24 cellular contexts compared by ENCODE assay signal in genomic region chr20:36112112-36112511, GRCh38. TPM values are rescaled to one million over a fixed set of nuclear protein-coding genes. Genes with fewer than 3 reads are reported as not detected.
DNase-seq lines count a peak whose midpoint lies in the region; ATAC-seq and TF ChIP-seq lines count a peak whose summit lies in the region.
"Had no signal": no experiment of that assay in that cellular context is flagged by ENCODE, and none has a peak within 500 bp of the region (broad histone marks: within the 10 kb centered on the region; RNA-seq: fewer than 3 reads in every experiment).

No MANE protein-coding gene starts in this region.

- intact Hi-C loops in body of pancreas (cut with DNase I) = no loop called here
- intact Hi-C loops in left lung (cut with DNase I) = no loop called here
- intact Hi-C loops in prostate gland (cut with DNase I) = no loop called here

- CTCF ChIA-PET in activated naive CD4-positive, alpha-beta T cell treated with anti-CD3 and anti-CD28 coated beads, Interleukin-2, amount 10 ng/mL, durations not matched to agents 7 days and 5 days (lab: Charles Lee) = no interaction called here

- peaks cover 36% of the 10 kb centered on the region for H3K27me3 Mint-ChIP-seq in activated naive CD4-positive, alpha-beta T cell treated with anti-CD3 and anti-CD28 coated beads, Interleukin-2, amount 10 ng/mL, durations not matched to agents 7 days and 5 days
- H3K27me3 Mint-ChIP-seq: activated B cell treated with CpG ODN at 0.5 μM for 24 hours had no signal

- H3K36me3 Mint-ChIP-seq in activated naive CD4-positive, alpha-beta T cell treated with anti-CD3 and anti-CD28 coated beads, Interleukin-2, amount 10 ng/mL, durations not matched to agents 7 days and 5 days = no peaks in the 10 kb centered on the region
- H3K36me3 Mint-ChIP-seq: activated CD4-positive, alpha-beta memory T cell treated with anti-CD3 and anti-CD28 coated beads for 36 hours; CD4-positive, alpha-beta memory T cell had no signal

- H3K4me3 ChIP-seq in body of pancreas (no peak overlapping the region), left lung (no peak overlapping the region), prostate gland (no peak overlapping the region)
- H3K4me3 ChIP-seq: gastrocnemius medialis had no signal

- H3K27me3 ChIP-seq in body of pancreas (no peaks in the 10 kb centered on the region), left lung (no peaks in the 10 kb centered on the region), prostate gland (replicated peaks; ENCODE audit: insufficient read depth) (no peaks in the 10 kb centered on the region), foreskin keratinocyte (peaks cover 42% of the 10 kb centered on the region)
- H3K27me3 ChIP-seq: gastrocnemius medialis had no signal

- TF ChIP-seq POLR2A in body of pancreas (IDR thresholded peaks at IDR 0.05) = no peak
- TF ChIP-seq POLR2A in prostate gland (IDR thresholded peaks at IDR 0.05) = peak; percentile 27

- peak overlapping the region; percentile 74 for H3K27ac ChIP-seq in C4-2B
- peak overlapping the region; percentile 18 to 76 (median 64) for H3K27ac ChIP-seq in body of pancreas
- H3K27ac ChIP-seq in left lung = peak overlapping the region; percentile 39 to 61
- H3K27ac ChIP-seq in prostate gland = peak overlapping the region; percentile 66 to 68
- H3K27ac ChIP-seq in foreskin keratinocyte = no peak overlapping the region
- H3K27ac ChIP-seq: gastrocnemius medialis had no signal

- H3K36me3 ChIP-seq in body of pancreas (replicated peaks in 1 of 2; ENCODE audit: insufficient read depth in 1 of 2, low read depth in 2 of 2) (no peaks in the 10 kb centered on the region), left lung (no peaks in the 10 kb centered on the region), prostate gland (no peaks in the 10 kb centered on the region)
- H3K36me3 ChIP-seq: gastrocnemius medialis had no signal

- no peaks in the 10 kb centered on the region for H3K4me1 Mint-ChIP-seq in activated naive CD4-positive, alpha-beta T cell treated with anti-CD3 and anti-CD28 coated beads, Interleukin-2, amount 10 ng/mL, durations not matched to agents 7 days and 5 days
- H3K4me1 Mint-ChIP-seq: CD4-positive, alpha-beta memory T cell; central memory CD8-positive, alpha-beta T cell had no signal

- peak; percentile 70 for ATAC-seq in body of pancreas
- peak; percentile 74 for ATAC-seq in left lung
- ATAC-seq in foreskin keratinocyte = no peak
- ATAC-seq: gastrocnemius medialis, right cardiac atrium had no signal

- DNase-seq in body of pancreas = peak in 3 of 4 donors; percentile 33 to 46 (median 43)
- no peak for DNase-seq in left lung
- DNase-seq in prostate gland (ENCODE audit: low spot score) = peak; percentile 71
- no peak for DNase-seq in activated naive CD4-positive, alpha-beta T cell treated with anti-CD3 and anti-CD28 coated beads, Interleukin-2, amount 10 ng/mL, durations not matched to agents 7 days and 5 days
- no peak for DNase-seq in foreskin keratinocyte
- no peak for DNase-seq in NCI-H1092 treated with DMSO at 0.1 percent for 48 hours (lab: John Stamatoyannopoulos, UW)
- DNase-seq in NCI-H1105 treated with DMSO at 0.1 percent for 48 hours (lab: John Stamatoyannopoulos, UW) = no peak
- DNase-seq: activated B cell treated with CpG ODN at 0.5 μM for 24 hours; activated CD4-positive, alpha-beta memory T cell treated with anti-CD3 and anti-CD28 coated beads for 36 hours; activated naive CD4-positive, alpha-beta T cell; activated T-cell treated with anti-CD3 and anti-CD28 coated beads for 4 hours; amniotic stem cell; CD4-positive, alpha-beta memory T cell; DMS79 treated with DMSO at 0.1 percent for 48 hours; gastrocnemius medialis; KBM-7; NCI-H524; right cardiac atrium; SK-N-SH; stimulated activated CD8-positive, alpha-beta memory T cell treated with anti-CD3 and anti-CD28 coated beads, Interleukin-4, amount 100 ng/mL, for 48 hours; substantia nigra had no signal

- H3K27ac Mint-ChIP-seq in activated naive CD4-positive, alpha-beta T cell treated with anti-CD3 and anti-CD28 coated beads, Interleukin-2, amount 10 ng/mL, durations not matched to agents 7 days and 5 days = no peak overlapping the region
- H3K27ac Mint-ChIP-seq: activated B cell treated with CpG ODN at 0.5 μM for 24 hours; activated CD4-positive, alpha-beta memory T cell treated with anti-CD3 and anti-CD28 coated beads for 36 hours; T-helper 2 cell treated with Interferon-gamma antibody and Interleukin-4, amounts not matched to agents 5 μg/mL and 100 μg/mL, for 36 hours had no signal

- H3K9me3 ChIP-seq in body of pancreas = no peaks in the 10 kb centered on the region
- no peaks in the 10 kb centered on the region for H3K9me3 ChIP-seq in left lung
- H3K9me3 ChIP-seq in prostate gland = no peaks in the 10 kb centered on the region
- H3K9me3 ChIP-seq: gastrocnemius medialis, SK-N-SH had no signal

- H3K4me1 ChIP-seq in body of pancreas (peaks cover 26% of the 10 kb centered on the region), left lung (peaks cover 0 to 35% of the 10 kb centered on the region in 2 donors), prostate gland (replicated peaks) (no peaks in the 10 kb centered on the region), foreskin keratinocyte (no peaks in the 10 kb centered on the region)
- H3K4me1 ChIP-seq: gastrocnemius medialis had no signal

- no peaks in the 10 kb centered on the region for H3K9me3 Mint-ChIP-seq in activated naive CD4-positive, alpha-beta T cell treated with anti-CD3 and anti-CD28 coated beads, Interleukin-2, amount 10 ng/mL, durations not matched to agents 7 days and 5 days
- H3K9me3 Mint-ChIP-seq: activated B cell treated with CpG ODN at 0.5 μM for 24 hours; activated CD4-positive, alpha-beta memory T cell treated with anti-CD3 and anti-CD28 coated beads for 36 hours; CD4-positive, alpha-beta memory T cell; central memory CD8-positive, alpha-beta T cell; T-helper 2 cell treated with Interferon-gamma antibody and Interleukin-4, amounts not matched to agents 5 μg/mL and 100 μg/mL, for 36 hours had no signal

- TF ChIP-seq CTCF in C4-2B (conservative IDR thresholded peaks at IDR 0.05) = no peak
- no peak for TF ChIP-seq CTCF in body of pancreas (IDR thresholded peaks at IDR 0.05)
- no peak for TF ChIP-seq CTCF in left lung (IDR thresholded peaks at IDR 0.05)
- no peak for TF ChIP-seq CTCF in prostate gland (IDR thresholded peaks at IDR 0.05)
- TF ChIP-seq CTCF in foreskin keratinocyte (conservative IDR thresholded peaks at IDR 0.05) = no peak

- 48 to 55% methylated on average over 6 of the region's 6 CpGs for WGBS in body of pancreas, 2 donors
- WGBS in prostate gland = 40% methylated on average over 6 of the region's 6 CpGs

- no peak overlapping the region for H3K4me3 Mint-ChIP-seq in activated naive CD4-positive, alpha-beta T cell treated with anti-CD3 and anti-CD28 coated beads, Interleukin-2, amount 10 ng/mL, durations not matched to agents 7 days and 5 days
- H3K4me3 Mint-ChIP-seq: activated B cell treated with CpG ODN at 0.5 μM for 24 hours; activated CD4-positive, alpha-beta memory T cell treated with anti-CD3 and anti-CD28 coated beads for 36 hours; CD4-positive, alpha-beta memory T cell; central memory CD8-positive, alpha-beta T cell; T-helper 2 cell treated with Interferon-gamma antibody and Interleukin-4, amounts not matched to agents 5 μg/mL and 100 μg/mL, for 36 hours had no signal

RNA-seq across cellular contexts. Expression of gene EPB41L1, which starts 42.4 kb away (rescaled TPM):
- 10 to 100 TPM; 22.8 to 53.4 TPM for total RNA-seq in body of pancreas
- total RNA-seq in left lung = 10 to 100 TPM; 41.5 to 80.1 TPM
- total RNA-seq in prostate gland = 10 to 100 TPM; 27.7 to 91.1 TPM
- total RNA-seq in foreskin keratinocyte = 1.5 and 2.0 TPM in 2 replicates
- polyA plus RNA-seq in foreskin keratinocyte = 0.50 and 0.69 TPM in 2 replicates
- polyA plus RNA-seq: CD4-positive, alpha-beta memory T cell had no signal

Comparison
In these comparisons a context has a peak if more than half of its experiments do, and no peak if none do; other contexts are left out.
1. DNase-seq: peak in body of pancreas (3 of 4) and prostate gland (single experiment); none in left lung (0 of 2), activated naive CD4-positive, alpha-beta T cell treated with anti-CD3 and anti-CD28 coated beads, Interleukin-2, amount 10 ng/mL, durations not matched to agents 7 days and 5 days (single experiment), foreskin keratinocyte (0 of 2), NCI-H1092 treated with DMSO at 0.1 percent for 48 hours (single experiment) and NCI-H1105 treated with DMSO at 0.1 percent for 48 hours (single experiment).